8 cellular contexts compared by ENCODE assay signal in genomic region chr18:58761241-58761969, GRCh38.
A peak's percentile ranks its signal among the peaks of the same experiment; 100 is the strongest.
DNase-seq lines count a peak whose midpoint lies in the region; ATAC-seq lines count a peak whose summit lies in the region.
"Had no signal": no experiment of that assay in that cellular context is flagged by ENCODE, and none has a peak within 500 bp of the region (broad histone marks: within the 10 kb centered on the region; RNA-seq: fewer than 3 reads in every experiment).

No MANE protein-coding gene starts in this region.

- no peak overlapping the region for H2BK15ac ChIP-seq in mesendoderm (replicated peaks; ENCODE audit: low read depth)

- H2BK5ac ChIP-seq in mesendoderm (ENCODE audit: low read length): no peak overlapping the region

- no peaks in the 10 kb centered on the region for H3K79me2 ChIP-seq in mesendoderm (ENCODE audit: control insufficient read depth, insufficient read depth, low read length)
- H3K79me2 ChIP-seq: parathyroid adenoma had no signal

- H3K56ac ChIP-seq in mesendoderm (ENCODE audit: low read length): no peak overlapping the region

- peaks cover 3% of the 10 kb centered on the region for H3K4me1 ChIP-seq in mesendoderm (ENCODE audit: control insufficient read depth, low read depth, low read length)
- H3K4me1 ChIP-seq: parathyroid adenoma had no signal

- no peak overlapping the region for H4K5ac ChIP-seq in mesendoderm (ENCODE audit: low read length)

- no peaks in the 10 kb centered on the region for H3K36me3 ChIP-seq in mesendoderm (ENCODE audit: control insufficient read depth, insufficient read depth, low read length)

- no peak overlapping the region for H3K27ac ChIP-seq in mesendoderm (ENCODE audit: low read depth, low read length)
- H3K27ac ChIP-seq: parathyroid adenoma had no signal

- DNase-seq in GM19238 (ENCODE audit: insufficient read length, low spot score) (peak; percentile 38), NCI-H2029 treated with DMSO at 0.1 percent for 48 hours (lab: John Stamatoyannopoulos, UW) (peak; percentile 2), pons (ENCODE audit: low spot score) (peak; percentile 44), SHP77 (lab: John Stamatoyannopoulos, UW) (no peak), mesendoderm (no peak)
- DNase-seq in stimulated activated naive CD4-positive, alpha-beta T cell treated with Interleukin-2 at 50 U/mL for 16 hours (lab: John Stamatoyannopoulos, UW): no peak

- H3K18ac ChIP-seq in mesendoderm (ENCODE audit: low read length): no peak overlapping the region

- no peak overlapping the region for H4K8ac ChIP-seq in mesendoderm (ENCODE audit: low read depth, low read length)

- peak; percentile 64 for ATAC-seq in HG02642 (IDR thresholded peaks at IDR 0.05; ENCODE audit: poor library complexity, unreplicated experiment)

- no peaks in the 10 kb centered on the region for H3K79me1 ChIP-seq in mesendoderm (ENCODE audit: low read length)

- no peak overlapping the region for H3K9ac ChIP-seq in mesendoderm (ENCODE audit: low read length)
- H3K9ac ChIP-seq: parathyroid adenoma had no signal

- WGBS in mesendoderm (ENCODE audit: extremely low coverage, insufficient coverage, low lambda C conversion rate): no CpG with 5 or more reads among the region's 14 CpGs

- H3K23ac ChIP-seq in mesendoderm (ENCODE audit: low read length): no peak overlapping the region

- no peak overlapping the region for H2AK5ac ChIP-seq in mesendoderm (ENCODE audit: low read length)

- H3K27me3 ChIP-seq in mesendoderm (ENCODE audit: insufficient read depth, low read length, poor library complexity): no peaks in the 10 kb centered on the region

- no peak overlapping the region for H3K4ac ChIP-seq in mesendoderm (ENCODE audit: low read depth, low read length)

- H3K4me3 ChIP-seq in mesendoderm (ENCODE audit: low read length): no peak overlapping the region

- H2BK120ac ChIP-seq in mesendoderm (ENCODE audit: low read depth, low read length): no peak overlapping the region

- H3K4me2 ChIP-seq in mesendoderm (ENCODE audit: low read length): no peak overlapping the region

Comparison
In these comparisons a context has a peak if more than half of its experiments do, and no peak if none do; other contexts are left out.
1. DNase-seq: peak in GM19238 (single experiment), NCI-H2029 treated with DMSO at 0.1 percent for 48 hours (single experiment) and pons (single experiment); none in SHP77 (0 of 2), stimulated activated naive CD4-positive, alpha-beta T cell treated with Interleukin-2 at 50 U/mL for 16 hours (single experiment) and mesendoderm (single experiment).